Comparison of ENCODE assay signal across 24 cellular contexts in the genomic region with DNA sequence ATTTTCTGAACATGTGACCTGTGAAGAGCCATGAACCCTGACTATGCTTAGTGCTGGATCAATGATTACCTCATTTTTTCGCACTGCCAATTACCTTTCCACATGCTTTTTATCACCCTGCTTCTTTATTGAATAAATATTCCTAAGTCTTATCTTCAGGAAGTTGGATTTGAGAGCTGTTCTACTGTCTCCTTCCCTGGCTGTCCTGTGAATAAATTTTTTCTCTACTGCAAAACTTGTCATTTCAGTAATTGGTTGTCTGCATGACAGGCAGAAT.
"Had no signal": no experiment of that assay in that cellular context is flagged by ENCODE, and none has a peak within 500 bp of the region (broad histone marks: within the 10 kb centered on the region; RNA-seq: fewer than 3 reads in every experiment).

No MANE protein-coding gene starts in this region.

- H3K4me1 Mint-ChIP-seq: nephron had no signal

- H3K9me3 Mint-ChIP-seq: activated B cell treated with CpG ODN at 0.5 μM for 24 hours; activated CD4-positive, alpha-beta memory T cell treated with anti-CD3 and anti-CD28 coated beads for 36 hours; brain; immature natural killer cell; nephron; type B pancreatic cell had no signal

- H3K27me3 ChIP-seq: vagina had no signal

- H3K9me3 ChIP-seq: thoracic aorta, vagina had no signal

- H3K36me3 ChIP-seq: thoracic aorta, vagina had no signal

- DNase-seq: activated B cell treated with CpG ODN at 0.5 μM for 24 hours; activated CD4-positive, alpha-beta memory T cell treated with anti-CD3 and anti-CD28 coated beads for 36 hours; activated CD4-positive, alpha-beta T cell treated with anti-CD3 and anti-CD28 coated beads for 36 hours; activated effector memory CD4-positive, alpha-beta T cell treated with anti-CD3 and anti-CD28 coated beads, Interleukin-2, amount 50 U/mL, for 16 hours; activated naive CD4-positive, alpha-beta T cell treated with anti-CD3 and anti-CD28 coated beads, Interleukin-2, amount 50 U/mL, for 16 hours; activated T-cell treated with anti-CD3 and anti-CD28 coated beads, Interleukin-2, amount 50 U/mL, for 72 hours; anterior cingulate cortex; effector memory CD4-positive, alpha-beta T cell; foreskin melanocyte; immature natural killer cell; kidney glomerular epithelial cell; left ventricle myocardium superior; midbrain; occipital lobe; posterior cingulate gyrus; stimulated activated CD4-positive, alpha-beta T cell treated with anti-CD3 and anti-CD28 coated beads, Interleukin-2, amount 100 ng/mL, for 48 hours; stimulated activated CD8-positive, alpha-beta memory T cell treated with anti-CD3 and anti-CD28 coated beads, Interleukin-4, amount 100 ng/mL, for 48 hours; stimulated activated naive CD4-positive, alpha-beta T cell had no signal

- H3K36me3 Mint-ChIP-seq: activated CD4-positive, alpha-beta memory T cell treated with anti-CD3 and anti-CD28 coated beads for 36 hours; brain; immature natural killer cell; type B pancreatic cell had no signal

- H3K27me3 Mint-ChIP-seq: activated CD4-positive, alpha-beta memory T cell treated with anti-CD3 and anti-CD28 coated beads for 36 hours; activated CD4-positive, alpha-beta T cell treated with anti-CD3 and anti-CD28 coated beads for 36 hours; type B pancreatic cell had no signal

- ATAC-seq: activated CD4-positive, alpha-beta T cell treated with anti-CD3 and anti-CD28 coated beads for 36 hours; activated T-cell treated with anti-CD3 and anti-CD28 coated beads, Interleukin-2, amount 50 U/mL, for 72 hours; left ventricle myocardium superior; sciatic nerve had no signal

- H3K4me3 Mint-ChIP-seq: activated B cell treated with CpG ODN at 0.5 μM for 24 hours; activated CD4-positive, alpha-beta memory T cell treated with anti-CD3 and anti-CD28 coated beads for 36 hours; activated CD4-positive, alpha-beta T cell treated with anti-CD3 and anti-CD28 coated beads for 36 hours; activated T-cell treated with anti-CD3 and anti-CD28 coated beads, Interleukin-2, amount 50 U/mL, for 72 hours; brain; immature natural killer cell; nephron; type B pancreatic cell had no signal

- H3K27ac Mint-ChIP-seq: activated B cell treated with CpG ODN at 0.5 μM for 24 hours; activated CD4-positive, alpha-beta memory T cell treated with anti-CD3 and anti-CD28 coated beads for 36 hours; activated CD4-positive, alpha-beta T cell treated with anti-CD3 and anti-CD28 coated beads for 36 hours; activated T-cell treated with anti-CD3 and anti-CD28 coated beads, Interleukin-2, amount 50 U/mL, for 72 hours; immature natural killer cell; type B pancreatic cell had no signal

- H3K27ac ChIP-seq: thoracic aorta, vagina had no signal

- H3K4me3 ChIP-seq: thoracic aorta, vagina had no signal
